Comparison of ENCODE assay signal across 8 cellular contexts in the genomic region with DNA sequence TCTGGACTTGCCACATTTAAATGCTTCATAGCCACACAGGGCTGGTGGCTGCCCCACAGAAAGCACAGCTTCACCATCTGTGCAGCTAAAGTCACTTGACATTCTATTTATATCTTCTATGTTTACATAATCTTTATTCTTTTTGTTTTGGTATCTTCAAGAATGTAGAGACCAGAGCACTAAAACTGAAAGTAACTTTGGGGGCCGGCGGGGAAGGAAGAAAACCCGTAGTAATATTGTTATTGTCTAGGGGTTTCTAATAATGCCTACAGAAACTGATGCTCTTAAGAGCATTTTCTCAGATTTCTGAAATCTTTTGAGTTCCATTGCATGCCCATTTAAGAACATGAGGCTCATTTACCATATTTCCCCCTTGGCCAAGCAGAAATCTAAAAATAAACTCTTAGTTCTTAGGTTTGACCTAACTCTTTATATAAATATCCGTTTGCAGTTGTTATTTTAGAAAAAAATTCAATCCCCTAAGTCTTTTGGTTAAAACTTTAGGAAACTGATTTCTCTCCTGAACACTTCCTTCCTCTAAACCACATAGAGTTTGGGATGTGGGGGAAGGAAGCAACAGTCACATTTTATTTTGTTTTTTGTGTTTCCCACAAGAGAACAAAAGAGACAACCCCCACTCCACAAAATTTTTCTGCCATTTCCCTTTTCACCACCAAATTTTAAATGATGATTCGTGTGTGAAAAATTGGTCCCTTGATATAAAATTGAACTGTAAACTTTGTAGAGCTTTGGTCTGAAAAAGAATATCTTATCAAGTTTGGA.
DNase-seq lines count a peak whose midpoint lies in the region; ATAC-seq, FAIRE-seq and TF ChIP-seq lines count a peak whose summit lies in the region.
"Had no signal": no experiment of that assay in that cellular context is flagged by ENCODE, and none has a peak within 500 bp of the region (broad histone marks: within the 10 kb centered on the region; RNA-seq: fewer than 3 reads in every experiment).

No MANE protein-coding gene starts in this region.

- H3K4me1 Mint-ChIP-seq in activated B cell treated with CpG ODN at 0.5 μM for 24 hours, result peaks cover 30% of the 10 kb centered on the region
- H3K4me1 Mint-ChIP-seq in natural killer cell treated with Interleukin-12 subunit alpha and Interleukin-12 subunit beta and Interleukin-15 and Interleukin-18, amount 100 ng/mL, for 72 hours (ENCODE audit: low read depth in 2 of 2), result peaks cover 0 to 5% of the 10 kb centered on the region in 2 donors

- peak overlapping the region; percentile 74 for H3K4me3 Mint-ChIP-seq in activated B cell treated with CpG ODN at 0.5 μM for 24 hours
- H3K4me3 Mint-ChIP-seq in natural killer cell treated with Interleukin-12 subunit alpha and Interleukin-12 subunit beta and Interleukin-15 and Interleukin-18, amount 100 ng/mL, for 72 hours, result peak overlapping the region; percentile 26

- peak overlapping the region; percentile 56 for H3K27ac Mint-ChIP-seq in activated B cell treated with CpG ODN at 0.5 μM for 24 hours
- no peak overlapping the region for H3K27ac Mint-ChIP-seq in natural killer cell treated with Interleukin-12 subunit alpha and Interleukin-12 subunit beta and Interleukin-15 and Interleukin-18, amount 100 ng/mL, for 72 hours

- intact Hi-C loops in activated B cell treated with CpG ODN at 0.5 μM for 24 hours (cut with micrococcal nuclease), result no loop called here

- ATAC-seq in HG02973 (IDR thresholded peaks at IDR 0.05; ENCODE audit: unreplicated experiment) (peak; percentile 100), activated B cell treated with CpG ODN at 0.5 μM for 24 hours (ENCODE audit: low read depth) (peak; percentile 66)
- no peak for ATAC-seq in natural killer cell treated with Interleukin-12 subunit alpha and Interleukin-12 subunit beta and Interleukin-15 and Interleukin-18, amount 100 ng/mL, for 72 hours

- no peak for TF ChIP-seq CTCF in activated B cell treated with CpG ODN at 0.5 μM for 24 hours (IDR thresholded peaks at IDR 0.05)

- DNase-seq in GM19239 (ENCODE audit: insufficient read length, low spot score) (peak; percentile 7), activated B cell treated with CpG ODN at 0.5 μM for 24 hours (no peak), LoVo (ENCODE audit: low spot score) (no peak), NCI-H1930 (lab: John Stamatoyannopoulos, UW) (no peak), amygdala (lab: John Stamatoyannopoulos, UW) (no peak)
- DNase-seq in natural killer cell treated with Interleukin-12 subunit alpha and Interleukin-12 subunit beta and Interleukin-15 and Interleukin-18, amount 100 ng/mL, for 72 hours (ENCODE audit: low spot score), result no peak

- peak; percentile 71 for FAIRE-seq in GM19239 (lab: Jason Lieb, UNC)
- FAIRE-seq: TTC549 had no signal

- H3K27me3 Mint-ChIP-seq in activated B cell treated with CpG ODN at 0.5 μM for 24 hours, result no peaks in the 10 kb centered on the region
- H3K27me3 Mint-ChIP-seq in natural killer cell treated with Interleukin-12 subunit alpha and Interleukin-12 subunit beta and Interleukin-15 and Interleukin-18, amount 100 ng/mL, for 72 hours, result no peaks in the 10 kb centered on the region

- POLR2A ChIA-PET in activated B cell treated with CpG ODN at 0.5 μM for 24 hours (lab: Charles Lee), result interaction anchor here (0.6 kb wide), 1 partner anchor 1084 kb away, joined by 6 read pairs; no protein-coding TSS in a partner anchor

- no peaks in the 10 kb centered on the region for H3K9me3 Mint-ChIP-seq in activated B cell treated with CpG ODN at 0.5 μM for 24 hours
- H3K9me3 Mint-ChIP-seq in natural killer cell treated with Interleukin-12 subunit alpha and Interleukin-12 subunit beta and Interleukin-15 and Interleukin-18, amount 100 ng/mL, for 72 hours, result peaks cover 8% of the 10 kb centered on the region

- H3K36me3 Mint-ChIP-seq in activated B cell treated with CpG ODN at 0.5 μM for 24 hours (ENCODE audit: low read depth), result no peaks in the 10 kb centered on the region
- H3K36me3 Mint-ChIP-seq in natural killer cell treated with Interleukin-12 subunit alpha and Interleukin-12 subunit beta and Interleukin-15 and Interleukin-18, amount 100 ng/mL, for 72 hours, result no peaks in the 10 kb centered on the region

- CTCF ChIA-PET in activated B cell treated with CpG ODN at 0.5 μM for 24 hours (lab: Charles Lee), result no interaction called here

Comparison
In these comparisons a context has a peak if more than half of its experiments do, and no peak if none do; other contexts are left out.
1. ATAC-seq: peak in HG02973 (single experiment) and activated B cell treated with CpG ODN at 0.5 μM for 24 hours (single experiment); none in natural killer cell treated with Interleukin-12 subunit alpha and Interleukin-12 subunit beta and Interleukin-15 and Interleukin-18, amount 100 ng/mL, for 72 hours (0 of 2).